In genomic region chr7:124459101-124460052, GRCh38 we compare ENCODE assay signal across 16 cellular contexts.
DNase-seq lines count a peak whose midpoint lies in the region; ATAC-seq and TF ChIP-seq lines count a peak whose summit lies in the region.
"Had no signal": no experiment of that assay in that cellular context is flagged by ENCODE, and none has a peak within 500 bp of the region (broad histone marks: within the 10 kb centered on the region; RNA-seq: fewer than 3 reads in every experiment).

No MANE protein-coding gene starts in this region.

- in situ Hi-C loops in Caki2 (cut with HindIII; ENCODE audit: low pct_unique_long_range_greater_than_20kb, low sequenced_read_pairs): no loop called here

- no peaks in the 10 kb centered on the region for H4K20me1 ChIP-seq in fibroblast of lung (ENCODE audit: control insufficient read depth, extremely low read depth, insufficient read depth, low read length)

- no peak overlapping the region for H3K4me3 Mint-ChIP-seq in osteocyte (ENCODE audit: unreplicated experiment)
- H3K4me3 Mint-ChIP-seq in naive thymus-derived CD8-positive, alpha-beta T cell: no peak overlapping the region
- H3K4me3 Mint-ChIP-seq: activated CD4-positive, alpha-beta T cell treated with anti-CD3 and anti-CD28 coated beads, Interleukin-2, amount 10 ng/mL, durations not matched to agents 7 days and 5 days; CD4-positive, alpha-beta T cell; stimulated activated effector memory CD8-positive, alpha-beta T cell treated with anti-CD3 and anti-CD28 coated beads, Interleukin-12 subunit alpha, Interleukin-12 subunit beta, amount 100 ng/mL, for 72 hours had no signal

- H3K4me1 ChIP-seq in fibroblast of lung (ENCODE audit: control insufficient read depth, extremely low read depth, insufficient read depth, low read length): peaks cover 5% of the 10 kb centered on the region
- H3K4me1 ChIP-seq: esophagus squamous epithelium had no signal

- H3K36me3 Mint-ChIP-seq in osteocyte (ENCODE audit: unreplicated experiment): no peaks in the 10 kb centered on the region
- H3K36me3 Mint-ChIP-seq in naive thymus-derived CD8-positive, alpha-beta T cell: no peaks in the 10 kb centered on the region
- H3K36me3 Mint-ChIP-seq: stimulated activated effector memory CD8-positive, alpha-beta T cell treated with anti-CD3 and anti-CD28 coated beads, Interleukin-12 subunit alpha, Interleukin-12 subunit beta, amount 100 ng/mL, for 72 hours had no signal

- peak overlapping the region; percentile 65 for H3K27ac Mint-ChIP-seq in osteocyte (ENCODE audit: unreplicated experiment)
- no peak overlapping the region for H3K27ac Mint-ChIP-seq in naive thymus-derived CD8-positive, alpha-beta T cell
- H3K27ac Mint-ChIP-seq: activated CD4-positive, alpha-beta T cell treated with anti-CD3 and anti-CD28 coated beads, Interleukin-2, amount 10 ng/mL, durations not matched to agents 7 days and 5 days; CD4-positive, alpha-beta T cell; stimulated activated effector memory CD8-positive, alpha-beta T cell treated with anti-CD3 and anti-CD28 coated beads, Interleukin-12 subunit alpha, Interleukin-12 subunit beta, amount 100 ng/mL, for 72 hours had no signal

- no peaks in the 10 kb centered on the region for H3K27me3 ChIP-seq in fibroblast of lung (ENCODE audit: control insufficient read depth, insufficient read depth, low read length)
- H3K27me3 ChIP-seq: esophagus squamous epithelium had no signal

- H3K36me3 ChIP-seq in fibroblast of lung (ENCODE audit: control insufficient read depth, insufficient read depth, low read length): no peaks in the 10 kb centered on the region
- H3K36me3 ChIP-seq: cardiac muscle cell, esophagus squamous epithelium had no signal

- TF ChIP-seq CTCF in fibroblast of lung (conservative IDR thresholded peaks at IDR 0.05 in 1 of 2, IDR thresholded peaks at IDR 0.05 in 1 of 2; ENCODE audit: low read depth in 1 of 2, low read length in 2 of 2) (no peak), osteocyte (IDR thresholded peaks at IDR 0.05) (no peak)

- peak overlapping the region; percentile 43 for H3K27ac ChIP-seq in fibroblast of lung (ENCODE audit: insufficient read depth, low read length)
- H3K27ac ChIP-seq: cardiac muscle cell had no signal

- H3K79me2 ChIP-seq in fibroblast of lung (ENCODE audit: control insufficient read depth, insufficient read depth, low read length): no peaks in the 10 kb centered on the region

- H3K27me3 Mint-ChIP-seq in osteocyte (ENCODE audit: unreplicated experiment): no peaks in the 10 kb centered on the region
- no peaks in the 10 kb centered on the region for H3K27me3 Mint-ChIP-seq in naive thymus-derived CD8-positive, alpha-beta T cell
- H3K27me3 Mint-ChIP-seq: activated CD4-positive, alpha-beta T cell treated with anti-CD3 and anti-CD28 coated beads, Interleukin-2, amount 10 ng/mL, durations not matched to agents 7 days and 5 days; CD4-positive, alpha-beta T cell had no signal

- peaks cover 45% of the 10 kb centered on the region for H3K4me1 Mint-ChIP-seq in osteocyte (ENCODE audit: unreplicated experiment)
- no peaks in the 10 kb centered on the region for H3K4me1 Mint-ChIP-seq in naive thymus-derived CD8-positive, alpha-beta T cell
- H3K4me1 Mint-ChIP-seq: activated CD4-positive, alpha-beta T cell treated with anti-CD3 and anti-CD28 coated beads, Interleukin-2, amount 10 ng/mL, durations not matched to agents 7 days and 5 days; stimulated activated effector memory CD8-positive, alpha-beta T cell treated with anti-CD3 and anti-CD28 coated beads, Interleukin-12 subunit alpha, Interleukin-12 subunit beta, amount 100 ng/mL, for 72 hours had no signal

- peak overlapping the region in 2 of 4 experiments; percentile 17 to 30 for H3K4me3 ChIP-seq in fibroblast of lung (replicated peaks in 1 of 4; ENCODE audit: control extremely low read depth in 1 of 4, insufficient read depth in 1 of 4, low read depth in 3 of 4, low read length in 4 of 4)
- H3K4me3 ChIP-seq: cardiac muscle cell, esophagus squamous epithelium had no signal

- no peaks in the 10 kb centered on the region for H3K9me3 Mint-ChIP-seq in osteocyte (ENCODE audit: unreplicated experiment)
- peaks cover 0 to 4% (median 0%) of the 10 kb centered on the region in 9 donors for H3K9me3 Mint-ChIP-seq in naive thymus-derived CD8-positive, alpha-beta T cell
- H3K9me3 Mint-ChIP-seq: activated CD4-positive, alpha-beta T cell treated with anti-CD3 and anti-CD28 coated beads, Interleukin-2, amount 10 ng/mL, durations not matched to agents 7 days and 5 days; CD4-positive, alpha-beta T cell had no signal

- no peak overlapping the region for H3K9ac ChIP-seq in fibroblast of lung (ENCODE audit: insufficient read depth, low read length)

- POLR2A ChIA-PET in naive thymus-derived CD8-positive, alpha-beta T cell (lab: Charles Lee): no interaction called here

- H3K4me2 ChIP-seq in fibroblast of lung (ENCODE audit: extremely low read depth, insufficient read depth, low read length): peak overlapping the region; percentile 19

- H2AFZ ChIP-seq in fibroblast of lung (ENCODE audit: low read length): no peak overlapping the region

- peak; percentile 95 for DNase-seq in Caki2 (ENCODE audit: low read depth)
- peak; percentile 71 for DNase-seq in NCI-H226
- peak; percentile 45 to 97 for DNase-seq in fibroblast of lung (ENCODE audit: low read depth in 2 of 2)
- no peak for DNase-seq in osteocyte (ENCODE audit: extremely low spot score, unreplicated experiment)
- DNase-seq in naive thymus-derived CD8-positive, alpha-beta T cell: no peak
- DNase-seq in stimulated activated naive CD4-positive, alpha-beta T cell treated with Interleukin-2 at 50 U/mL for 16 hours (lab: John Stamatoyannopoulos, UW): no peak
- DNase-seq: activated CD4-positive, alpha-beta T cell treated with anti-CD3 and anti-CD28 coated beads, Interleukin-2, amount 10 ng/mL, durations not matched to agents 7 days and 5 days; CD4-positive, alpha-beta T cell; esophagus squamous epithelium; left cardiac atrium; NCI-H1092 treated with DMSO at 0.1 percent for 48 hours; NCI-H69 had no signal

- H3K9me3 ChIP-seq in fibroblast of lung (ENCODE audit: control insufficient read depth, insufficient read depth, low read depth, low read length): no peaks in the 10 kb centered on the region
- H3K9me3 ChIP-seq: esophagus squamous epithelium had no signal

- no peak for ATAC-seq in GM21786 (IDR thresholded peaks at IDR 0.05; ENCODE audit: unreplicated experiment)
- ATAC-seq in naive thymus-derived CD8-positive, alpha-beta T cell: no peak
- no peak for ATAC-seq in GM19397 (IDR thresholded peaks at IDR 0.05; ENCODE audit: unreplicated experiment)
- ATAC-seq: left cardiac atrium; stimulated activated effector memory CD8-positive, alpha-beta T cell treated with anti-CD3 and anti-CD28 coated beads, Interleukin-12 subunit alpha, Interleukin-12 subunit beta, amount 100 ng/mL, for 72 hours had no signal

Comparison
In these comparisons a context has a peak if more than half of its experiments do, and no peak if none do; other contexts are left out.
1. DNase-seq: peak in Caki2 (single experiment), NCI-H226 (single experiment) and fibroblast of lung (2 of 2); none in osteocyte (single experiment), naive thymus-derived CD8-positive, alpha-beta T cell (0 of 10) and stimulated activated naive CD4-positive, alpha-beta T cell treated with Interleukin-2 at 50 U/mL for 16 hours (single experiment).